In genomic region chr4:140095694-140096482, GRCh38 we compare ENCODE assay signal across 8 cellular contexts. TPM values are rescaled to one million over a fixed set of nuclear protein-coding genes. Genes with fewer than 3 reads are reported as not detected.
DNase-seq lines count a peak whose midpoint lies in the region; ATAC-seq, FAIRE-seq and TF ChIP-seq lines count a peak whose summit lies in the region.

No MANE protein-coding gene starts in this region.

- H3K27me3 ChIP-seq in Loucy (ENCODE audit: insufficient read depth, low read length, poor library complexity, severe bottlenecking) (no peaks in the 10 kb centered on the region), endothelial cell of umbilical vein (ENCODE audit: control insufficient read depth in 2 of 2, insufficient read depth in 2 of 2, low read length in 2 of 2) (no peaks in the 10 kb centered on the region), tibial nerve (no peaks in the 10 kb centered on the region)

- TF ChIP-seq CTCF in Calu3 (IDR thresholded peaks at IDR 0.05; ENCODE audit: unreplicated experiment) (no peak), Loucy (conservative IDR thresholded peaks at IDR 0.05; ENCODE audit: low read length) (no peak), endothelial cell of umbilical vein (IDR thresholded peaks at IDR 0.05; ENCODE audit: extremely low read depth in 1 of 2, insufficient read depth in 1 of 2, low read depth in 1 of 2, low read length in 2 of 2) (no peak), natural killer cell (IDR thresholded peaks at IDR 0.05) (no peak), tibial nerve (IDR thresholded peaks at IDR 0.05) (no peak)

- CTCF ChIA-PET in Calu3 (lab: Charles Lee) (no interaction called here), endothelial cell of umbilical vein (lab: Charles Lee) (interaction anchor here (0.5 to 3.0 kb wide), 12 partner anchors 10 to 264 kb away, joined by 3 to 31 read pairs (median 4); no protein-coding TSS in a partner anchor)
- CTCF ChIA-PET in activated CD8-positive, alpha-beta T cell treated with anti-CD3 and anti-CD28 coated beads, Interleukin-2, amount 10 ng/mL, durations not matched to agents 7 days and 5 days (lab: Charles Lee) = interaction anchor here (0.7 to 2.7 kb wide), 17 partner anchors 10 to 158 kb away, joined by 3 to 12 read pairs (median 4); partner anchors contain the start of gene MAML3

- H3K36me3 Mint-ChIP-seq in Calu3 (ENCODE audit: insufficient read depth, unreplicated experiment) (peaks cover 9% of the 10 kb centered on the region), natural killer cell (no peaks in the 10 kb centered on the region)
- H3K36me3 Mint-ChIP-seq in activated CD8-positive, alpha-beta T cell treated with anti-CD3 and anti-CD28 coated beads, Interleukin-2, amount 10 ng/mL, durations not matched to agents 7 days and 5 days (ENCODE audit: low read depth) = peaks cover 2% of the 10 kb centered on the region

- H3K79me2 ChIP-seq in Loucy (ENCODE audit: insufficient read depth, low read length) = peaks cover 85% of the 10 kb centered on the region
- peaks cover 33% of the 10 kb centered on the region for H3K79me2 ChIP-seq in endothelial cell of umbilical vein (ENCODE audit: control insufficient read depth, insufficient read depth, low read length)

- POLR2A ChIA-PET in activated CD8-positive, alpha-beta T cell treated with anti-CD3 and anti-CD28 coated beads, Interleukin-2, amount 10 ng/mL, durations not matched to agents 7 days and 5 days (lab: Charles Lee) = interaction anchor here (0.6 to 3.1 kb wide), 14 partner anchors 8 to 278 kb away, joined by 3 to 33 read pairs (median 4); partner anchors contain the start of genes MAML3 and SCOC
- POLR2A ChIA-PET in endothelial cell of umbilical vein (lab: Charles Lee) = interaction anchor here (1.4 to 2.7 kb wide), 2 partner anchors 55 to 58 kb away, joined by 5 to 17 read pairs; partner anchors contain the start of gene MAML3

- H3K9me3 ChIP-seq in Loucy (ENCODE audit: insufficient read depth, low read depth, low read length) = no peaks in the 10 kb centered on the region
- H3K9me3 ChIP-seq in endothelial cell of umbilical vein (replicated peaks; ENCODE audit: control insufficient read depth, insufficient read depth, low read length) = no peaks in the 10 kb centered on the region
- H3K9me3 ChIP-seq in tibial nerve = no peaks in the 10 kb centered on the region

- FAIRE-seq in endothelial cell of umbilical vein (lab: Jason Lieb, UNC) = peak; percentile 93

- BruUV-seq in Calu3 (replicated peaks; lab: Mats Ljungman, UMichigan) = no TSS peak
- BruUV-seq in endothelial cell of umbilical vein (replicated peaks; lab: Mats Ljungman, UMichigan) = TSS peak; percentile 52

- peak overlapping the region; percentile 100 for H3K27ac ChIP-seq in endothelial cell of umbilical vein (ENCODE audit: insufficient read depth, low read depth, low read length)
- H3K27ac ChIP-seq in tibial nerve = peak overlapping the region in 3 of 4 donors; percentile 44 to 84 (median 82)

- H3K4me2 ChIP-seq in Loucy (ENCODE audit: low read depth, low read length, poor library complexity, severe bottlenecking) (peak overlapping the region; percentile 92), endothelial cell of umbilical vein (ENCODE audit: insufficient read depth, low read length) (peak overlapping the region; percentile 98)

- H3K4me1 ChIP-seq in Loucy (ENCODE audit: insufficient read depth, low read length, poor library complexity, severe bottlenecking) = peaks cover 92% of the 10 kb centered on the region
- peaks cover 97% of the 10 kb centered on the region for H3K4me1 ChIP-seq in endothelial cell of umbilical vein (ENCODE audit: control insufficient read depth, extremely low read depth, insufficient read depth, low read length)
- H3K4me1 ChIP-seq in tibial nerve = peaks cover 0 to 95% (median 59%) of the 10 kb centered on the region in 4 donors

- peak; percentile 75 for ATAC-seq in activated CD8-positive, alpha-beta T cell treated with anti-CD3 and anti-CD28 coated beads, Interleukin-2, amount 10 ng/mL, durations not matched to agents 7 days and 5 days
- ATAC-seq in natural killer cell = peak; percentile 39 to 65 (median 57)
- no peak for ATAC-seq in GM21786 (IDR thresholded peaks at IDR 0.05; ENCODE audit: unreplicated experiment)
- ATAC-seq in HG02571 (IDR thresholded peaks at IDR 0.05; ENCODE audit: unreplicated experiment) = no peak

- DNase-seq in Calu3 (no peak), endothelial cell of umbilical vein (ENCODE audit: low read depth, low spot score) (peak; percentile 95), natural killer cell (no peak), tibial nerve (ENCODE audit: low spot score in 2 of 2) (no peak)
- peak; percentile 84 for DNase-seq in activated CD8-positive, alpha-beta T cell treated with anti-CD3 and anti-CD28 coated beads, Interleukin-2, amount 10 ng/mL, durations not matched to agents 7 days and 5 days

- H3F3A ChIP-seq in Loucy (ENCODE audit: low read depth) = peaks cover 12% of the 10 kb centered on the region; the same call in 1 of the 2 replicates

- H3K4me3 ChIP-seq in Loucy (ENCODE audit: low read length, poor library complexity, severe bottlenecking) (peak overlapping the region; percentile 61), endothelial cell of umbilical vein (replicated peaks in 1 of 3; ENCODE audit: insufficient read depth in 1 of 3, low read depth in 1 of 3, low read length in 3 of 3) (peak overlapping the region in 1 of 3 experiments; percentile 57), tibial nerve (peak overlapping the region in 1 of 4 donors; percentile 9)

- H3K9ac ChIP-seq in Loucy (ENCODE audit: low read depth, low read length, poor library complexity, severe bottlenecking) = peak overlapping the region; percentile 66
- peak overlapping the region; percentile 99 for H3K9ac ChIP-seq in endothelial cell of umbilical vein (replicated peaks; ENCODE audit: extremely low read depth, insufficient read depth, low read length)

- H4K20me1 ChIP-seq in Loucy (ENCODE audit: insufficient read depth, low read length, poor library complexity, severe bottlenecking) = no peaks in the 10 kb centered on the region
- H4K20me1 ChIP-seq in endothelial cell of umbilical vein (replicated peaks; ENCODE audit: control insufficient read depth, extremely low read depth, insufficient read depth, low read length) = no peaks in the 10 kb centered on the region

- no peaks in the 10 kb centered on the region for H3K9me1 ChIP-seq in endothelial cell of umbilical vein (replicated peaks; ENCODE audit: control insufficient read depth, extremely low read depth, insufficient read depth, low read length)

- WGBS in tibial nerve, 2 donors = 66 to 76% methylated on average over 9 of the region's 9 CpGs

- H3K27ac Mint-ChIP-seq in Calu3 (ENCODE audit: unreplicated experiment) (peak overlapping the region; percentile 26), natural killer cell (peak overlapping the region; percentile 34 to 85)
- H3K27ac Mint-ChIP-seq in activated CD8-positive, alpha-beta T cell treated with anti-CD3 and anti-CD28 coated beads, Interleukin-2, amount 10 ng/mL, durations not matched to agents 7 days and 5 days = peak overlapping the region; percentile 97

- H3K27me3 Mint-ChIP-seq in Calu3 (ENCODE audit: unreplicated experiment) (no peaks in the 10 kb centered on the region), natural killer cell (ENCODE audit: low read depth in 2 of 2) (peaks cover 34 to 43% of the 10 kb centered on the region in 2 donors)
- H3K27me3 Mint-ChIP-seq in activated CD8-positive, alpha-beta T cell treated with anti-CD3 and anti-CD28 coated beads, Interleukin-2, amount 10 ng/mL, durations not matched to agents 7 days and 5 days (ENCODE audit: low read depth) = no peaks in the 10 kb centered on the region

- no peaks in the 10 kb centered on the region for H3K9me2 ChIP-seq in Loucy (replicated peaks; ENCODE audit: low read depth, low read length)

- TF ChIP-seq POLR2A in endothelial cell of umbilical vein (IDR thresholded peaks at IDR 0.05; ENCODE audit: low read depth, low read length) (peak; percentile 53), tibial nerve (IDR thresholded peaks at IDR 0.05) (peak in 1 of 2 donors; percentile 26)

- H3K36me3 ChIP-seq in Loucy (ENCODE audit: insufficient read depth, low read length) = no peaks in the 10 kb centered on the region
- H3K36me3 ChIP-seq in endothelial cell of umbilical vein (ENCODE audit: control insufficient read depth in 2 of 2, extremely low read depth in 1 of 2, insufficient read depth in 2 of 2, low read length in 2 of 2) = no peaks in the 10 kb centered on the region
- H3K36me3 ChIP-seq in tibial nerve = no peaks in the 10 kb centered on the region

- H3K9me3 Mint-ChIP-seq in Calu3 (ENCODE audit: low read depth, unreplicated experiment) (no peaks in the 10 kb centered on the region), natural killer cell (no peaks in the 10 kb centered on the region)
- no peaks in the 10 kb centered on the region for H3K9me3 Mint-ChIP-seq in activated CD8-positive, alpha-beta T cell treated with anti-CD3 and anti-CD28 coated beads, Interleukin-2, amount 10 ng/mL, durations not matched to agents 7 days and 5 days (ENCODE audit: insufficient read depth)

- dilution Hi-C loops in endothelial cell of umbilical vein (cut with MboI; ENCODE audit: extremely low pct_ligation_motif_present, low sequenced_read_pairs) = no loop called here

- no peak overlapping the region for H3K4me3 Mint-ChIP-seq in Calu3 (ENCODE audit: low read depth, unreplicated experiment)
- peak overlapping the region; percentile 79 for H3K4me3 Mint-ChIP-seq in activated CD8-positive, alpha-beta T cell treated with anti-CD3 and anti-CD28 coated beads, Interleukin-2, amount 10 ng/mL, durations not matched to agents 7 days and 5 days
- peak overlapping the region; percentile 1 for H3K4me3 Mint-ChIP-seq in natural killer cell

- intact Hi-C loops in Calu3 (cut with micrococcal nuclease; ENCODE audit: unreplicated experiment) = loop anchor here (5.0 kb wide), 2 partner anchors 36 to 56 kb away; partner anchors contain the start of gene MAML3
- intact Hi-C loops in endothelial cell of umbilical vein (cut with micrococcal nuclease) = loop anchor here (1.0 to 10.0 kb wide), 6 partner anchors 44 to 1081 kb away; partner anchors contain the start of gene NOCT
- intact Hi-C loops in natural killer cell (cut with micrococcal nuclease) = loop anchor here (5.0 kb wide), 1 partner anchor 56 kb away; the partner anchor contains the start of gene MAML3

- peaks cover 57% of the 10 kb centered on the region for H3K4me1 Mint-ChIP-seq in Calu3 (ENCODE audit: low read depth, unreplicated experiment)
- H3K4me1 Mint-ChIP-seq in activated CD8-positive, alpha-beta T cell treated with anti-CD3 and anti-CD28 coated beads, Interleukin-2, amount 10 ng/mL, durations not matched to agents 7 days and 5 days (ENCODE audit: low read depth) = peaks cover 91% of the 10 kb centered on the region
- peaks cover 34% of the 10 kb centered on the region in 2 donors for H3K4me1 Mint-ChIP-seq in natural killer cell

- TF ChIP-seq EP300 in tibial nerve (IDR thresholded peaks at IDR 0.05) = no peak

- H2AFZ ChIP-seq in Loucy (ENCODE audit: low read length) (no peak overlapping the region), endothelial cell of umbilical vein (ENCODE audit: low read depth, low read length) (no peak overlapping the region)

RNA-seq across cellular contexts. Expression of gene MAML3, which starts 58.1 kb away (rescaled TPM):
- 3.8 and 4.0 TPM in 2 replicates for total RNA-seq in Calu3 (2022)
- total RNA-seq in activated CD8-positive, alpha-beta T cell treated with anti-CD3 and anti-CD28 coated beads, Interleukin-2, amount 10 ng/mL, durations not matched to agents 7 days and 5 days = 1 to 10 TPM; 4.0 to 4.1 TPM
- total RNA-seq in endothelial cell of umbilical vein = 20.1 and 20.3 TPM in 2 replicates
- 13.1 and 14.0 TPM in 2 replicates for polyA plus RNA-seq in endothelial cell of umbilical vein
- polyA plus RNA-seq in endothelial cell of umbilical vein (2011; cell fraction: cytosol; rRNA removed) = 11.6 TPM in 2 replicates
- polyA plus RNA-seq in endothelial cell of umbilical vein (2011; cell fraction: nucleus; rRNA removed) = 21.1 and 27.4 TPM in 2 replicates
- 8.1 and 10.2 TPM in 2 replicates for polyA plus RNA-seq in endothelial cell of umbilical vein (2012)
- 24.5 and 26.5 TPM in 2 replicates for polyA minus RNA-seq in endothelial cell of umbilical vein
- 1.1 TPM for polyA minus RNA-seq in endothelial cell of umbilical vein (2011; cell fraction: cytosol; rRNA and poly(A)+ RNA removed)
- 55.7 and 61.8 TPM in 2 replicates for polyA minus RNA-seq in endothelial cell of umbilical vein (2011; cell fraction: nucleus; rRNA and poly(A)+ RNA removed)
- 1 to 10 TPM; 1.7 to 5.6 (median 2.8) TPM for total RNA-seq in natural killer cell
- 10 to 100 TPM in 1 of 4 donors, 1 to 10 TPM in 3; 8.6 to 10.5 (median 9.4) TPM for total RNA-seq in tibial nerve

Comparison
In these comparisons a context has a peak if more than half of its experiments do, and no peak if none do; other contexts are left out.
1. DNase-seq: peak in activated CD8-positive, alpha-beta T cell treated with anti-CD3 and anti-CD28 coated beads, Interleukin-2, amount 10 ng/mL, durations not matched to agents 7 days and 5 days (single experiment) and endothelial cell of umbilical vein (single experiment); none in Calu3 (single experiment), natural killer cell (single experiment) and tibial nerve (0 of 2).
2. H3K27ac Mint-ChIP-seq: peak in every context shown above with its lines; median percentile 97 in activated CD8-positive, alpha-beta T cell treated with anti-CD3 and anti-CD28 coated beads, Interleukin-2, amount 10 ng/mL, durations not matched to agents 7 days and 5 days; 60 in natural killer cell; 26 in Calu3.
3. ATAC-seq: peak in activated CD8-positive, alpha-beta T cell treated with anti-CD3 and anti-CD28 coated beads, Interleukin-2, amount 10 ng/mL, durations not matched to agents 7 days and 5 days (single experiment) and natural killer cell (3 of 3); none in GM21786 (single experiment) and HG02571 (single experiment).